In genomic region chr14:64338616-64339316, GRCh38 we compare ENCODE assay signal across 8 cellular contexts. TPM values are rescaled to one million over a fixed set of nuclear protein-coding genes. Genes with fewer than 3 reads are reported as not detected.
A peak's percentile ranks its signal among the peaks of the same experiment; 100 is the strongest.
DNase-seq lines count a peak whose midpoint lies in the region; ATAC-seq, FAIRE-seq and TF ChIP-seq lines count a peak whose summit lies in the region.

No MANE protein-coding gene starts in this region.

- peak; percentile 67 for TF ChIP-seq POLR2A in H54 (IDR thresholded peaks at IDR 0.05; ENCODE audit: low read depth, low read length)

- H3K36me3 Mint-ChIP-seq in natural killer cell treated with Interleukin-12 subunit alpha and Interleukin-12 subunit beta and Interleukin-15 and Interleukin-18, amount 100 ng/mL, for 72 hours: peaks cover 8% of the 10 kb centered on the region

- H3K27me3 Mint-ChIP-seq in natural killer cell treated with Interleukin-12 subunit alpha and Interleukin-12 subunit beta and Interleukin-15 and Interleukin-18, amount 100 ng/mL, for 72 hours: no peaks in the 10 kb centered on the region

- peak overlapping the region; percentile 81 to 85 for H3K27ac Mint-ChIP-seq in natural killer cell treated with Interleukin-12 subunit alpha and Interleukin-12 subunit beta and Interleukin-15 and Interleukin-18, amount 100 ng/mL, for 72 hours

- no peaks in the 10 kb centered on the region for H3K9me3 Mint-ChIP-seq in natural killer cell treated with Interleukin-12 subunit alpha and Interleukin-12 subunit beta and Interleukin-15 and Interleukin-18, amount 100 ng/mL, for 72 hours

- peak; percentile 91 to 94 for ATAC-seq in natural killer cell treated with Interleukin-12 subunit alpha and Interleukin-12 subunit beta and Interleukin-15 and Interleukin-18, amount 100 ng/mL, for 72 hours

- H3K4me3 Mint-ChIP-seq in natural killer cell treated with Interleukin-12 subunit alpha and Interleukin-12 subunit beta and Interleukin-15 and Interleukin-18, amount 100 ng/mL, for 72 hours: peak overlapping the region; percentile 91

- H3K4me3 ChIP-seq in fibroblast of pulmonary artery (replicated peaks; ENCODE audit: low read depth, low read length): peak overlapping the region; percentile 77

- no peak for TF ChIP-seq CTCF in RWPE1 (conservative IDR thresholded peaks at IDR 0.05; ENCODE audit: low read depth)
- no peak for TF ChIP-seq CTCF in fibroblast of pulmonary artery (IDR thresholded peaks at IDR 0.05; ENCODE audit: low read length, missing control alignments)

- CTCF ChIA-PET in RWPE1 (lab: Yijun Ruan, JAX): interaction anchor here (0.6 to 2.3 kb wide), 4 partner anchors 16 to 338 kb away, joined by 3 to 4 read pairs (median 4); no protein-coding TSS in a partner anchor

- H3K4me1 Mint-ChIP-seq in natural killer cell treated with Interleukin-12 subunit alpha and Interleukin-12 subunit beta and Interleukin-15 and Interleukin-18, amount 100 ng/mL, for 72 hours (ENCODE audit: low read depth in 2 of 2): peaks cover 12 to 20% of the 10 kb centered on the region in 2 donors

- FAIRE-seq in H54 (lab: Jason Lieb, UNC): peak; percentile 98

- DNase-seq in ELF-1 (ENCODE audit: low read depth, low spot score) (peak; percentile 98), H54 (ENCODE audit: insufficient read length, low spot score) (peak; percentile 95), LoVo (ENCODE audit: low spot score) (peak; percentile 96), RWPE1 (ENCODE audit: low spot score) (peak; percentile 99), fibroblast of pulmonary artery (ENCODE audit: low read depth) (peak; percentile 99)
- DNase-seq in activated T-helper 9 cell treated with anti-CD3 and anti-CD28 coated beads, Interleukin-2, amount 50 U/mL, for 16 hours (ENCODE audit: low read depth): peak; percentile 79
- DNase-seq in natural killer cell treated with Interleukin-12 subunit alpha and Interleukin-12 subunit beta and Interleukin-15 and Interleukin-18, amount 100 ng/mL, for 72 hours (ENCODE audit: low spot score): peak; percentile 93
- DNase-seq in stimulated activated naive CD4-positive, alpha-beta T cell treated with Interleukin-2 at 50 U/mL for 16 hours (lab: John Stamatoyannopoulos, UW): peak; percentile 90

- POLR2A ChIA-PET in RWPE1 (lab: Yijun Ruan, JAX; ENCODE audit: low non-redundant PET): interaction anchor here (0.7 kb wide), 2 partner anchors 49 to 50 kb away, joined by 3 to 4 read pairs; no protein-coding TSS in a partner anchor

- H3K27ac ChIP-seq in RWPE1: peak overlapping the region; percentile 94

RNA-seq across cellular contexts. Expression of gene ESR2, which starts 44.6 kb away (rescaled TPM):
- under 1 TPM in 1 of 2 donors, not detected in 1; 0.64 TPM for total RNA-seq in natural killer cell treated with Interleukin-12 subunit alpha and Interleukin-12 subunit beta and Interleukin-15 and Interleukin-18, amount 100 ng/mL, for 72 hours

RNA-seq across cellular contexts. Expression of gene MTHFD1, which starts 49.4 kb away (rescaled TPM):
- total RNA-seq in natural killer cell treated with Interleukin-12 subunit alpha and Interleukin-12 subunit beta and Interleukin-15 and Interleukin-18, amount 100 ng/mL, for 72 hours: 100 to 1,000 TPM; 165 to 297 TPM

Comparison
In these comparisons a context has a peak if more than half of its experiments do, and no peak if none do; other contexts are left out.
1. Peak in every context shown above with its lines: DNase-seq, ATAC-seq, H3K4me3 ChIP-seq and H3K27ac ChIP-seq.